Comparison of ENCODE assay signal across 10 cellular contexts in genomic region chr10:79404231-79404609, GRCh38. TPM values are rescaled to one million over a fixed set of nuclear protein-coding genes. Genes with fewer than 3 reads are reported as not detected.
DNase-seq lines count a peak whose midpoint lies in the region; ATAC-seq and TF ChIP-seq lines count a peak whose summit lies in the region.
"Had no signal": no experiment of that assay in that cellular context is flagged by ENCODE, and none has a peak within 500 bp of the region (broad histone marks: within the 10 kb centered on the region; RNA-seq: fewer than 3 reads in every experiment).

No MANE protein-coding gene starts in this region.

- H3K4me3 ChIP-seq in BLaER1: peak overlapping the region; percentile 33
- H3K4me3 ChIP-seq in fibroblast of villous mesenchyme (ENCODE audit: low read depth, low read length): peak overlapping the region; percentile 21
- no peak overlapping the region for H3K4me3 ChIP-seq in neural progenitor cell
- H3K4me3 ChIP-seq in HAP-1: no peak overlapping the region

- CTCF ChIA-PET in T-cell (lab: Charles Lee): interaction anchor here in 1 of 2 donors (0.7 kb wide), 1 partner anchor 174 kb away, joined by 6 read pairs; no protein-coding TSS in a partner anchor

- no peaks in the 10 kb centered on the region for H3K9me3 Mint-ChIP-seq in neural progenitor cell
- no peaks in the 10 kb centered on the region for H3K9me3 Mint-ChIP-seq in T-cell
- H3K9me3 Mint-ChIP-seq: activated naive CD4-positive, alpha-beta T cell treated with anti-CD3 and anti-CD28 coated beads, Interleukin-2, amount 10 ng/mL, durations not matched to agents 7 days and 5 days had no signal

- H3K27ac ChIP-seq in BLaER1: peak overlapping the region; percentile 80
- no peak overlapping the region for H3K27ac ChIP-seq in neural progenitor cell

- ATAC-seq in T-cell (replicated peaks in 1 of 4): no peak

- H3K27ac Mint-ChIP-seq in neural progenitor cell (peak overlapping the region; percentile 82), T-cell (no peak overlapping the region)
- H3K27ac Mint-ChIP-seq: activated naive CD4-positive, alpha-beta T cell treated with anti-CD3 and anti-CD28 coated beads, Interleukin-2, amount 10 ng/mL, durations not matched to agents 7 days and 5 days had no signal

- H3K27me3 Mint-ChIP-seq in neural progenitor cell (ENCODE audit: insufficient read depth, low read depth) (peaks cover 6% of the 10 kb centered on the region), T-cell (peaks cover 0 to 3% of the 10 kb centered on the region in 2 donors)

- POLR2A ChIA-PET in T-cell (lab: Charles Lee): no interaction called here

- peak; percentile 46 for DNase-seq in SKM-1 treated with dmso at 0.1 percent for 144 hours (lab: John Stamatoyannopoulos, UW; ENCODE audit: unreplicated experiment)
- peak; percentile 97 for DNase-seq in fibroblast of villous mesenchyme (ENCODE audit: low read depth)
- DNase-seq in neural progenitor cell (ENCODE audit: low spot score): peak; percentile 45
- DNase-seq in NCI-H2227 treated with DMSO at 0.1 percent for 48 hours (lab: John Stamatoyannopoulos, UW): no peak
- DNase-seq in inferior parietal cortex (ENCODE audit: extremely low spot score): no peak
- DNase-seq in T-cell: no peak
- DNase-seq in HAP-1 (ENCODE audit: low spot score in 2 of 2): no peak
- DNase-seq: activated naive CD4-positive, alpha-beta T cell treated with anti-CD3 and anti-CD28 coated beads, Interleukin-2, amount 10 ng/mL, durations not matched to agents 7 days and 5 days; NCI-H524 had no signal

- peak overlapping the region; percentile 20 for H3K4me3 Mint-ChIP-seq in neural progenitor cell
- H3K4me3 Mint-ChIP-seq in T-cell: no peak overlapping the region
- H3K4me3 Mint-ChIP-seq: activated naive CD4-positive, alpha-beta T cell treated with anti-CD3 and anti-CD28 coated beads, Interleukin-2, amount 10 ng/mL, durations not matched to agents 7 days and 5 days had no signal

- peaks cover 13% of the 10 kb centered on the region; the same call in 1 of the 2 replicates for H4K20me1 ChIP-seq in BLaER1
- H4K20me1 ChIP-seq in neural progenitor cell (ENCODE audit: low read depth): no peaks in the 10 kb centered on the region

- H3K9ac ChIP-seq in BLaER1: peak overlapping the region; percentile 74
- no peak overlapping the region for H3K9ac ChIP-seq in neural progenitor cell

- peak overlapping the region; percentile 45 for H2AFZ ChIP-seq in neural progenitor cell (replicated peaks)

- H3K36me3 Mint-ChIP-seq in neural progenitor cell (no peaks in the 10 kb centered on the region), T-cell (no peaks in the 10 kb centered on the region)
- H3K36me3 Mint-ChIP-seq: activated naive CD4-positive, alpha-beta T cell treated with anti-CD3 and anti-CD28 coated beads, Interleukin-2, amount 10 ng/mL, durations not matched to agents 7 days and 5 days had no signal

- H3K79me2 ChIP-seq in neural progenitor cell (ENCODE audit: low read depth): no peaks in the 10 kb centered on the region

- H3K4me1 ChIP-seq in BLaER1 (no peaks in the 10 kb centered on the region; the same call in 1 of the 2 replicates), neural progenitor cell (peaks cover 35% of the 10 kb centered on the region), HAP-1 (peaks cover 7% of the 10 kb centered on the region)

- TF ChIP-seq CTCF in fibroblast of villous mesenchyme (IDR thresholded peaks at IDR 0.05; ENCODE audit: insufficient read depth, low read depth, low read length) (no peak), neural progenitor cell (IDR thresholded peaks at IDR 0.05) (no peak)

- peaks cover 22% of the 10 kb centered on the region for H3F3A ChIP-seq in neural progenitor cell (ENCODE audit: low read depth)

- H3K27me3 ChIP-seq in BLaER1 (no peaks in the 10 kb centered on the region), neural progenitor cell (no peaks in the 10 kb centered on the region), HAP-1 (ENCODE audit: low read depth) (no peaks in the 10 kb centered on the region)

- in situ Hi-C loops in HAP-1 (cut with MboI; ENCODE audit: low sequenced_read_pairs): no loop called here

- no peaks in the 10 kb centered on the region for H3K9me3 ChIP-seq in BLaER1
- H3K9me3 ChIP-seq in neural progenitor cell (ENCODE audit: low read depth): no peaks in the 10 kb centered on the region
- H3K9me3 ChIP-seq in HAP-1: no peaks in the 10 kb centered on the region

- H3K4me1 Mint-ChIP-seq in neural progenitor cell (peaks cover 62% of the 10 kb centered on the region), T-cell (no peaks in the 10 kb centered on the region)
- H3K4me1 Mint-ChIP-seq: activated naive CD4-positive, alpha-beta T cell treated with anti-CD3 and anti-CD28 coated beads, Interleukin-2, amount 10 ng/mL, durations not matched to agents 7 days and 5 days had no signal

- H3K36me3 ChIP-seq in BLaER1 (no peaks in the 10 kb centered on the region), neural progenitor cell (no peaks in the 10 kb centered on the region), HAP-1 (replicated peaks) (no peaks in the 10 kb centered on the region)

- H3K4me2 ChIP-seq in BLaER1 (no peak overlapping the region), neural progenitor cell (peak overlapping the region; percentile 50)

RNA-seq across cellular contexts. Expression of gene ZCCHC24, which starts 41.2 kb away (rescaled TPM):
- total RNA-seq in fibroblast of villous mesenchyme (28.7 and 36.7 TPM in 2 replicates), neural progenitor cell (ENCODE audit: low replicate concordance) (5.9 and 10.7 TPM in 2 replicates), T-cell (1 to 10 TPM in 4 of 5 donors, under 1 TPM in 1; 0.60 to 2.4 (median 1.9) TPM)

RNA-seq across cellular contexts. Expression of gene PPIF, which starts 57.0 kb away (rescaled TPM):
- total RNA-seq in fibroblast of villous mesenchyme: 32.9 and 42.7 TPM in 2 replicates
- 27.1 and 27.8 TPM in 2 replicates for total RNA-seq in neural progenitor cell (ENCODE audit: low replicate concordance)
- 10 to 100 TPM; 25.6 to 36.2 (median 31.3) TPM for total RNA-seq in T-cell

Comparison
In these comparisons a context has a peak if more than half of its experiments do, and no peak if none do; other contexts are left out.
1. H3K4me3 ChIP-seq: peak in BLaER1 (single experiment) and fibroblast of villous mesenchyme (single experiment); none in neural progenitor cell (single experiment) and HAP-1 (single experiment).
2. DNase-seq: peak in SKM-1 treated with dmso at 0.1 percent for 144 hours (single experiment), fibroblast of villous mesenchyme (single experiment) and neural progenitor cell (single experiment); none in NCI-H2227 treated with DMSO at 0.1 percent for 48 hours (single experiment), inferior parietal cortex (single experiment), T-cell (0 of 34) and HAP-1 (0 of 2).